ENCODE assay signal across 1 cellular context in genomic region chr1:207820568-207821463, GRCh38.
TF ChIP-seq lines count a peak whose summit lies in the region.

No MANE protein-coding gene starts in this region.

TF ChIP-seq in HepG2, 621 proteins besides CTCF, POLR2A, EP300 and RAD21 (continued from another document):
- no peak for TF ChIP-seq ZNF513 (CRISPR knock-in tag; conservative IDR thresholded peaks at IDR 0.05)
- no peak for TF ChIP-seq THYN1 (CRISPR knock-in tag; IDR thresholded peaks at IDR 0.05; ENCODE audit: borderline replicate concordance, low read depth)
- TF ChIP-seq ZNF230 (CRISPR knock-in tag; IDR thresholded peaks at IDR 0.05), result no peak
- no peak for TF ChIP-seq TFDP2 (CRISPR knock-in tag; IDR thresholded peaks at IDR 0.05)
- no peak for TF ChIP-seq MTA3 (CRISPR knock-in tag; IDR thresholded peaks at IDR 0.05)
- no peak for TF ChIP-seq ZNF331 (CRISPR knock-in tag; IDR thresholded peaks at IDR 0.05)
- no peak for TF ChIP-seq PITX1 (CRISPR knock-in tag; IDR thresholded peaks at IDR 0.05)
- TF ChIP-seq ZNF44 (CRISPR knock-in tag; IDR thresholded peaks at IDR 0.05), result no peak
- TF ChIP-seq USF2 (IDR thresholded peaks at IDR 0.05; ENCODE audit: low read depth, low read length), result no peak
- TF ChIP-seq USF2 (CRISPR knock-in tag; IDR thresholded peaks at IDR 0.05; ENCODE audit: borderline replicate concordance), result no peak
- TF ChIP-seq ZBTB10 (CRISPR knock-in tag; IDR thresholded peaks at IDR 0.05; ENCODE audit: borderline replicate concordance), result no peak
- TF ChIP-seq REXO4 (CRISPR knock-in tag; IDR thresholded peaks at IDR 0.05; ENCODE audit: borderline replicate concordance), result no peak
- no peak for TF ChIP-seq HES4 (CRISPR knock-in tag; IDR thresholded peaks at IDR 0.05; ENCODE audit: borderline replicate concordance)
